In the genomic region with DNA sequence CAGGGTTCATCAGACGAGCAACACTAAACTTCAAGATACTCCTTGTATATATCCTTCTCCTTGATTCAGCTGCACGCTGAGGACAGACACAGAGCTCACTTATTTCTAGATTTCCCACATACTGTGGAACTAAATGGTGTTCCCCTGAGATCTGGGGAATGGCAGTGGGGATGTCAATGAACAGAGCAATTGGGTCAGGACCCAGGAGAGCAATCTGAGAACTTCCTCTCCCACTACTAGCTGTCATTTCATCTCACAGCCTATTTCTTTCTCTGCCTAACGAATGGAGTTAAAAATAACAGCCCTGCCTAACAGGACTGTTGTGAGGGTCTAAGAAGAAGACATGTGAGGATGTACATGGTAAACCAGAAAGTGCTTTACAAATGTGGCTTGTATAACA, we compare ENCODE assay signal across 37 cellular contexts. TPM values are rescaled to one million over a fixed set of nuclear protein-coding genes. Genes with fewer than 3 reads are reported as not detected.
"Had no signal": no experiment of that assay in that cellular context is flagged by ENCODE, and none has a peak within 500 bp of the region (broad histone marks: within the 10 kb centered on the region; RNA-seq: fewer than 3 reads in every experiment).

No MANE protein-coding gene starts in this region.

- H3K4me1 ChIP-seq: ascending aorta, breast epithelium, colonic mucosa, esophagus squamous epithelium, gastroesophageal sphincter, heart left ventricle had no signal

- H3K4me3 Mint-ChIP-seq: activated CD4-positive, alpha-beta memory T cell treated with anti-CD3 and anti-CD28 coated beads for 36 hours; activated CD4-positive, alpha-beta T cell treated with anti-CD3 and anti-CD28 coated beads for 36 hours; activated CD4-positive, alpha-beta T cell treated with anti-CD3 and anti-CD28 coated beads, Interleukin-2, amount 10 ng/mL, durations not matched to agents 24 days and 14 days; activated CD8-positive, alpha-beta memory T cell treated with anti-CD3 and anti-CD28 coated beads, Interleukin-2, amount 10 ng/mL, durations not matched to agents 7 days and 5 days; activated CD8-positive, alpha-beta T cell treated with anti-CD3 and anti-CD28 coated beads, Interleukin-2, amount 10 ng/mL, durations not matched to agents 7 days and 5 days; activated naive CD4-positive, alpha-beta T cell treated with anti-CD3 and anti-CD28 coated beads, Interleukin-2, amount 10 ng/mL, durations not matched to agents 7 days and 5 days; activated naive CD8-positive, alpha-beta T cell treated with anti-CD3 and anti-CD28 coated beads, Interleukin-2, amount 10 ng/mL, durations not matched to agents 7 days and 5 days; activated T-helper 1 cell treated with anti-CD3 and anti-CD28 coated beads, Interleukin-12 subunit alpha, Interleukin-12 subunit beta, Interleukin-2, Interleukin-4 antibody, amounts not matched to agents 30 ng/mL and 10 ng/mL and 1 ng/mL, durations not matched to agents 14 hours and 24 hours and 36 hours; brain; T-helper 1 cell treated with Interleukin-12 subunit alpha and Interleukin-12 subunit beta and Interleukin-4 antibody, amounts not matched to agents 30 μg/mL and 1 μg/mL, for 36 hours; T-helper 2 cell treated with Interferon-gamma antibody and Interleukin-4, amounts not matched to agents 5 μg/mL and 100 μg/mL, for 36 hours had no signal

- H3K9me3 ChIP-seq: ascending aorta, breast epithelium, colonic mucosa, esophagus squamous epithelium, gastroesophageal sphincter, heart left ventricle had no signal

- ATAC-seq: activated CD4-positive, alpha-beta T cell treated with anti-CD3 and anti-CD28 coated beads for 36 hours; activated CD8-positive, alpha-beta memory T cell treated with anti-CD3 and anti-CD28 coated beads, Interleukin-2, amount 10 ng/mL, durations not matched to agents 7 days and 5 days; activated CD8-positive, alpha-beta T cell treated with anti-CD3 and anti-CD28 coated beads, Interleukin-2, amount 10 ng/mL, durations not matched to agents 7 days and 5 days; activated naive CD4-positive, alpha-beta T cell treated with anti-CD3 and anti-CD28 coated beads, Interleukin-2, amount 50 U/mL, for 72 hours; gastroesophageal sphincter; heart left ventricle had no signal

- H3K4me3 ChIP-seq: ascending aorta, breast epithelium, cardiac muscle cell, colonic mucosa, esophagus squamous epithelium, gastroesophageal sphincter, heart left ventricle had no signal

- DNase-seq: activated CD4-positive, alpha-beta memory T cell treated with anti-CD3 and anti-CD28 coated beads for 36 hours; activated CD4-positive, alpha-beta T cell treated with anti-CD3 and anti-CD28 coated beads for 36 hours; activated CD4-positive, alpha-beta T cell treated with anti-CD3 and anti-CD28 coated beads, Interleukin-2, amount 10 ng/mL, durations not matched to agents 24 days and 14 days; activated CD4-positive, CD25-positive, alpha-beta regulatory T cell; activated CD4-positive, CD25-positive, alpha-beta regulatory T cell treated with anti-CD3 and anti-CD28 coated beads, Interleukin-2, amount 50 U/mL, for 72 hours; activated CD8-positive, alpha-beta memory T cell treated with anti-CD3 and anti-CD28 coated beads, Interleukin-2, amount 10 ng/mL, durations not matched to agents 7 days and 5 days; activated CD8-positive, alpha-beta memory T cell treated with anti-CD3 and anti-CD28 coated beads, Interleukin-2, amount 50 U/mL, for 4 hours; activated CD8-positive, alpha-beta T cell treated with anti-CD3 and anti-CD28 coated beads, Interleukin-2, amount 10 ng/mL, durations not matched to agents 7 days and 5 days; activated gamma-delta T cell; activated naive CD4-positive, alpha-beta T cell; activated naive CD4-positive, alpha-beta T cell treated with anti-CD3 and anti-CD28 coated beads, Interleukin-2, amount 10 ng/mL, durations not matched to agents 7 days and 5 days; activated naive CD8-positive, alpha-beta T cell treated with anti-CD3 and anti-CD28 coated beads, Interleukin-2, amount 10 ng/mL, durations not matched to agents 7 days and 5 days; activated T-cell treated with anti-CD3 and anti-CD28 coated beads, Interleukin-2, amount 50 U/mL, for 1 hour; activated T-cell treated with anti-CD3 and anti-CD28 coated beads, Interleukin-2, amount 50 U/mL, for 48 hours; central memory CD4-positive, alpha-beta T cell; cerebellar nuclear complex; colonic mucosa; effector CD8-positive, alpha-beta T cell; esophagus squamous epithelium; foreskin melanocyte; heart left ventricle; T1000; WERI-Rb-1 had no signal

- H3K4me1 Mint-ChIP-seq: activated CD4-positive, alpha-beta T cell treated with anti-CD3 and anti-CD28 coated beads for 36 hours; activated CD4-positive, alpha-beta T cell treated with anti-CD3 and anti-CD28 coated beads, Interleukin-2, amount 10 ng/mL, durations not matched to agents 24 days and 14 days; activated CD8-positive, alpha-beta memory T cell treated with anti-CD3 and anti-CD28 coated beads, Interleukin-2, amount 10 ng/mL, durations not matched to agents 7 days and 5 days; activated naive CD4-positive, alpha-beta T cell treated with anti-CD3 and anti-CD28 coated beads, Interleukin-2, amount 10 ng/mL, durations not matched to agents 7 days and 5 days; brain had no signal

- H3K36me3 ChIP-seq: breast epithelium, cardiac muscle cell, colonic mucosa, WERI-Rb-1 had no signal

- H3K27ac Mint-ChIP-seq: activated CD4-positive, alpha-beta memory T cell treated with anti-CD3 and anti-CD28 coated beads for 36 hours; activated CD4-positive, alpha-beta T cell treated with anti-CD3 and anti-CD28 coated beads for 36 hours; activated CD4-positive, alpha-beta T cell treated with anti-CD3 and anti-CD28 coated beads, Interleukin-2, amount 10 ng/mL, durations not matched to agents 24 days and 14 days; activated CD8-positive, alpha-beta memory T cell treated with anti-CD3 and anti-CD28 coated beads, Interleukin-2, amount 10 ng/mL, durations not matched to agents 7 days and 5 days; activated CD8-positive, alpha-beta T cell treated with anti-CD3 and anti-CD28 coated beads, Interleukin-2, amount 10 ng/mL, durations not matched to agents 7 days and 5 days; activated naive CD4-positive, alpha-beta T cell treated with anti-CD3 and anti-CD28 coated beads, Interleukin-2, amount 10 ng/mL, durations not matched to agents 7 days and 5 days; activated naive CD8-positive, alpha-beta T cell treated with anti-CD3 and anti-CD28 coated beads, Interleukin-2, amount 10 ng/mL, durations not matched to agents 7 days and 5 days; activated T-helper 1 cell treated with anti-CD3 and anti-CD28 coated beads, Interleukin-12 subunit alpha, Interleukin-12 subunit beta, Interleukin-2, Interleukin-4 antibody, amounts not matched to agents 30 ng/mL and 10 ng/mL and 1 ng/mL, durations not matched to agents 14 hours and 24 hours and 36 hours; brain; T-helper 1 cell treated with Interleukin-12 subunit alpha and Interleukin-12 subunit beta and Interleukin-4 antibody, amounts not matched to agents 30 μg/mL and 1 μg/mL, for 36 hours; T-helper 2 cell treated with Interferon-gamma antibody and Interleukin-4, amounts not matched to agents 5 μg/mL and 100 μg/mL, for 36 hours had no signal

- H3K9me3 Mint-ChIP-seq: activated CD4-positive, alpha-beta memory T cell treated with anti-CD3 and anti-CD28 coated beads for 36 hours; activated CD4-positive, alpha-beta T cell treated with anti-CD3 and anti-CD28 coated beads, Interleukin-2, amount 10 ng/mL, durations not matched to agents 24 days and 14 days; activated naive CD4-positive, alpha-beta T cell treated with anti-CD3 and anti-CD28 coated beads, Interleukin-2, amount 10 ng/mL, durations not matched to agents 7 days and 5 days; activated naive CD4-positive, alpha-beta T cell treated with anti-CD3 and anti-CD28 coated beads, Interleukin-2, amount 50 U/mL, for 72 hours; activated naive CD8-positive, alpha-beta T cell treated with anti-CD3 and anti-CD28 coated beads, Interleukin-2, amount 10 ng/mL, durations not matched to agents 7 days and 5 days; activated T-helper 1 cell treated with anti-CD3 and anti-CD28 coated beads, Interleukin-12 subunit alpha, Interleukin-12 subunit beta, Interleukin-2, Interleukin-4 antibody, amounts not matched to agents 30 ng/mL and 10 ng/mL and 1 ng/mL, durations not matched to agents 14 hours and 24 hours and 36 hours; brain; T-helper 1 cell treated with Interleukin-12 subunit alpha and Interleukin-12 subunit beta and Interleukin-4 antibody, amounts not matched to agents 30 μg/mL and 1 μg/mL, for 36 hours; T-helper 2 cell treated with Interferon-gamma antibody and Interleukin-4, amounts not matched to agents 5 μg/mL and 100 μg/mL, for 36 hours had no signal

- H3K27ac ChIP-seq: ascending aorta, breast epithelium, cardiac muscle cell, colonic mucosa, epithelial cell of prostate, esophagus squamous epithelium, gastroesophageal sphincter, heart left ventricle, WERI-Rb-1 had no signal

- H3K27me3 Mint-ChIP-seq: activated CD4-positive, alpha-beta memory T cell treated with anti-CD3 and anti-CD28 coated beads for 36 hours; activated CD4-positive, alpha-beta T cell treated with anti-CD3 and anti-CD28 coated beads for 36 hours; activated CD4-positive, alpha-beta T cell treated with anti-CD3 and anti-CD28 coated beads, Interleukin-2, amount 10 ng/mL, durations not matched to agents 24 days and 14 days; activated CD8-positive, alpha-beta memory T cell treated with anti-CD3 and anti-CD28 coated beads, Interleukin-2, amount 10 ng/mL, durations not matched to agents 7 days and 5 days; activated naive CD4-positive, alpha-beta T cell treated with anti-CD3 and anti-CD28 coated beads, Interleukin-2, amount 10 ng/mL, durations not matched to agents 7 days and 5 days; activated naive CD8-positive, alpha-beta T cell treated with anti-CD3 and anti-CD28 coated beads, Interleukin-2, amount 10 ng/mL, durations not matched to agents 7 days and 5 days; brain had no signal

- H3K27me3 ChIP-seq: ascending aorta, breast epithelium, cardiac muscle cell, colonic mucosa, esophagus squamous epithelium, gastroesophageal sphincter, heart left ventricle had no signal

RNA-seq across cellular contexts. Expression of a gene that starts 27.9 kb away (rescaled TPM):
- total RNA-seq: activated CD8-positive, alpha-beta memory T cell treated with anti-CD3 and anti-CD28 coated beads for 36 hours; activated T-helper 1 cell treated with anti-CD3 and anti-CD28 coated beads, Interleukin-12 subunit alpha, Interleukin-12 subunit beta, Interleukin-2, Interleukin-4 antibody, amounts not matched to agents 30 ng/mL and 10 ng/mL and 1 ng/mL, durations not matched to agents 14 hours and 24 hours and 36 hours; ascending aorta; cardiac muscle cell; colonic mucosa; dermis microvascular lymphatic vessel endothelial cell; endothelial cell of umbilical vein; fibroblast of lung; gastroesophageal sphincter; heart left ventricle had no signal
